Comparison of ENCODE assay signal across 8 cellular contexts in the genomic region with DNA sequence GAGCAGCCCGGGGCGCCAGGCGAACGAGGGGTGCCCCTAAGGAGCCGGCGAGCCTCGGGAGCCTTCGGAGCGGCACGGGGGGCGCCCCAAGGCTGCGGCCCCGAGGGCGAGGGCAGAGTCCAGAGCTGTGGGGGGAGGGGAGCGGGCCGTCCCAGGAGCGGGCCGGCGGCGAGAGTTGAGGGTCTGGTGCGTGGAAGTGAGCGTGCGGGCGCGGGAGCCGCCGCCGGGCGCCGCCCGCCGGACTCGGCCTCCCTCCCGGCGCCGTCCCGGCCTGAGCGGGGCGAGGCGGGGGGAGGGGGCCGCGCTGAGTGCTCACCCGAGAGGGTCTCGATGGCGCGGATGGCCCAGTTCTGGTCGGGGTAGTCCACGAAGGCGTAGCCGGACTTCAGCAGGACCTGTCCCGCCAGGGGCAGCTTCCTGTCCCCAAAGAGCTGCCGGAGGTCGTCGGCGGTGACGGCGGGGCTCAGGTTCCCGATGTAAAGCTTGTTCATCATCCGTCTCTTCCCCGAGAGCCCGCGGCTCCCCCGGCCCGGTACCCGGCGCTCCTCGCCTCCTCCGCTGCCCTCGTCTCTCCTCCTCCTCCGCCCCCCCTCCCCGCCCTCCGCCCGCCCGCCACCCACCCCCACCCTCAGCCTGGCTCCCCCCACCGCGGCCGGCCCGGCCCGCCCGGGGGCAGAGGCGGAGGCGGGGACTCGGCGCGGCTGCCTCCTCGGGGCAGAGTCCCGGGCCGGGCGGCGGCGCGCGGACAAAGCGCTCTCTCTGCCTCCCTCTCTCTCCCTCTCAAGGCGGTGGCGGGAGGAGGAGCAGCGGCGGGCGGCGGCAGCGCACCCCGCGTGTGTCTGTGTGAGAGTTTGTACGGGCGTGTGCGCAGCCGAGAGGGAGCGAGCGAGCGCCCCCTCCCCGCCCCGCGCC. TPM values are rescaled to one million over a fixed set of nuclear protein-coding genes. Genes with fewer than 3 reads are reported as not detected.
A peak's percentile ranks its signal among the peaks of the same experiment; 100 is the strongest.
DNase-seq lines count a peak whose midpoint lies in the region; ATAC-seq, FAIRE-seq and TF ChIP-seq lines count a peak whose summit lies in the region.

A gene (minus strand): TSS at position 576 of the 912 bp plus-strand sequence. CDS start 82 bp downstream, at position 494.

- H3K79me2 ChIP-seq in trophoblast cell (ENCODE audit: control insufficient read depth, insufficient read depth, low read length, poor library complexity), result peaks cover 29% of the 10 kb centered on the region

- peak within 1 kb of the TSS; percentile 94 to 99 for H3K27ac ChIP-seq in A549
- H3K27ac ChIP-seq in RWPE1, result peak within 1 kb of the TSS; percentile 95
- H3K27ac ChIP-seq in trophoblast cell (ENCODE audit: low read depth, low read length), result peak within 1 kb of the TSS; percentile 99

- no peak for TF ChIP-seq RAD21 in A549 (conservative IDR thresholded peaks at IDR 0.05 in 1 of 2, IDR thresholded peaks at IDR 0.05 in 1 of 2)

- H3K18ac ChIP-seq in trophoblast cell (ENCODE audit: low read length), result peak within 1 kb of the TSS; percentile 100

- peak within 1 kb of the TSS; percentile 97 for H4K12ac ChIP-seq in trophoblast cell (ENCODE audit: low read depth, low read length)

- TF ChIP-seq CTCF in A549 (IDR thresholded peaks at IDR 0.05) (no peak), RWPE1 (conservative IDR thresholded peaks at IDR 0.05; ENCODE audit: low read depth) (no peak)

- H3K27ac Mint-ChIP-seq in activated naive CD8-positive, alpha-beta T cell treated with anti-CD3 and anti-CD28 coated beads for 36 hours, result no peak within 1 kb of the TSS

- intact Hi-C loops in Right ventricle myocardium inferior (cut with DNase I), result loop anchor here (5.0 to 10.0 kb wide), 2 partner anchors 90 to 113 kb away; a partner anchor contains a TSS

- no peaks in the 10 kb centered on the region for H3K36me3 Mint-ChIP-seq in activated naive CD8-positive, alpha-beta T cell treated with anti-CD3 and anti-CD28 coated beads for 36 hours

- H2AFZ ChIP-seq in trophoblast cell (ENCODE audit: insufficient read depth, low read length, poor library complexity), result peak within 1 kb of the TSS; percentile 93

- WGBS in A549 (ENCODE audit: missing lambda C conversion rate), result no CpG with 5 or more reads among the region's 113 CpGs
- WGBS in trophoblast cell (ENCODE audit: extremely low coverage, insufficient coverage, insufficient read length), result no CpG with 5 or more reads among the region's 113 CpGs

- peak; percentile 63 for TF ChIP-seq POLR2A in A549 (IDR thresholded peaks at IDR 0.05; ENCODE audit: low read length)

- peaks cover 2% of the 10 kb centered on the region for H3K4me1 Mint-ChIP-seq in activated naive CD8-positive, alpha-beta T cell treated with anti-CD3 and anti-CD28 coated beads for 36 hours

- ATAC-seq in A549, result peak; percentile 75 to 80
- ATAC-seq in GM18502 (IDR thresholded peaks at IDR 0.05; ENCODE audit: poor library complexity, unreplicated experiment), result peak; percentile 76
- peak; percentile 76 for ATAC-seq in HG03280 (IDR thresholded peaks at IDR 0.05; ENCODE audit: unreplicated experiment)
- ATAC-seq in Right ventricle myocardium inferior, result peak; percentile 88

- peak within 1 kb of the TSS; percentile 98 for H2BK120ac ChIP-seq in trophoblast cell (ENCODE audit: insufficient read depth, low read length, poor library complexity)

- peak within 1 kb of the TSS; percentile 98 for H2BK5ac ChIP-seq in trophoblast cell (ENCODE audit: low read depth, low read length, poor library complexity)

- H3K4me3 Mint-ChIP-seq in activated naive CD8-positive, alpha-beta T cell treated with anti-CD3 and anti-CD28 coated beads for 36 hours, result peak within 1 kb of the TSS; percentile 77

- H3K9me3 ChIP-seq in A549, result no peaks in the 10 kb centered on the region
- no peaks in the 10 kb centered on the region for H3K9me3 ChIP-seq in trophoblast cell (ENCODE audit: insufficient read depth, low read depth, low read length)

- H3K79me1 ChIP-seq in trophoblast cell (ENCODE audit: low read length), result peaks cover 30% of the 10 kb centered on the region

- POLR2A ChIA-PET in A549 (lab: Yijun Ruan, JAX), result interaction anchor here (1.5 kb wide), 1 partner anchor 113 kb away, joined by 6 read pairs; a partner anchor contains a TSS
- POLR2A ChIA-PET in RWPE1 (lab: Yijun Ruan, JAX; ENCODE audit: low non-redundant PET), result interaction anchor here (0.6 kb wide), 1 partner anchor 674 kb away, joined by 3 read pairs; no protein-coding TSS in a partner anchor

- H3K4me1 ChIP-seq in A549 (peaks cover 25% of the 10 kb centered on the region), trophoblast cell (ENCODE audit: control insufficient read depth in 1 of 2, insufficient read depth in 2 of 2, low read length in 2 of 2) (peaks cover 4 to 6% of the 10 kb centered on the region in 2 experiments)

- no peak for FAIRE-seq in A549 (lab: Jason Lieb, UNC)

- H4K8ac ChIP-seq in trophoblast cell (ENCODE audit: low read depth, low read length), result peak within 1 kb of the TSS; percentile 95

- no peak for TF ChIP-seq EP300 in A549 (IDR thresholded peaks at IDR 0.05)

- peaks cover 87% of the 10 kb centered on the region for H3K27me3 Mint-ChIP-seq in activated naive CD8-positive, alpha-beta T cell treated with anti-CD3 and anti-CD28 coated beads for 36 hours

- peak within 1 kb of the TSS; percentile 99 for H3K4me2 ChIP-seq in A549
- H3K4me2 ChIP-seq in trophoblast cell (ENCODE audit: low read length), result peak within 1 kb of the TSS; percentile 88

- H3K23ac ChIP-seq in trophoblast cell (ENCODE audit: low read length), result no peak within 1 kb of the TSS

- DNase-seq in A549 (ENCODE audit: low read depth in 1 of 2, low spot score in 1 of 2) (peak; percentile 29 to 70), RWPE1 (ENCODE audit: low spot score) (peak; percentile 65), Right ventricle myocardium inferior (ENCODE audit: missing footprints) (peak; percentile 91), trophoblast cell (peak; percentile 70 to 85), hippocampal formation (lab: John Stamatoyannopoulos, UW) (no peak)
- peak; percentile 66 for DNase-seq in activated naive CD8-positive, alpha-beta T cell treated with anti-CD3 and anti-CD28 coated beads for 36 hours

- CTCF ChIA-PET in A549 (lab: Yijun Ruan, JAX), result no interaction called here
- CTCF ChIA-PET in RWPE1 (lab: Yijun Ruan, JAX), result interaction anchor here (0.5 kb wide), 1 partner anchor 163 kb away, joined by 3 read pairs; no protein-coding TSS in a partner anchor

- peak within 1 kb of the TSS; percentile 100 for H2AK5ac ChIP-seq in trophoblast cell (ENCODE audit: low read length)

- H2BK12ac ChIP-seq in trophoblast cell (ENCODE audit: low read length), result peak within 1 kb of the TSS; percentile 65

- peak within 1 kb of the TSS; percentile 96 for H3K9ac ChIP-seq in trophoblast cell (ENCODE audit: low read length)

- H3K36me3 ChIP-seq in trophoblast cell (ENCODE audit: control insufficient read depth in 1 of 2, insufficient read depth in 2 of 2, low read length in 2 of 2), result peaks cover 0 to 1% of the 10 kb centered on the region in 2 experiments

- peak within 1 kb of the TSS; percentile 100 for H3K4ac ChIP-seq in trophoblast cell (ENCODE audit: low read depth, low read length)

- peaks cover 2% of the 10 kb centered on the region for H3K9me3 Mint-ChIP-seq in activated naive CD8-positive, alpha-beta T cell treated with anti-CD3 and anti-CD28 coated beads for 36 hours

- H3K4me3 ChIP-seq in A549 (peak within 1 kb of the TSS; percentile 91), trophoblast cell (ENCODE audit: low read depth, low read length) (peak within 1 kb of the TSS; percentile 96)

- peak within 1 kb of the TSS; percentile 100 for H3K14ac ChIP-seq in trophoblast cell (ENCODE audit: low read length)

- no peaks in the 10 kb centered on the region for H3K27me3 ChIP-seq in trophoblast cell (ENCODE audit: insufficient read depth, low read length)

- peak within 1 kb of the TSS; percentile 100 for H4K91ac ChIP-seq in trophoblast cell (ENCODE audit: low read depth, low read length)

TF ChIP-seq in A549, 52 proteins besides CTCF, POLR2A, EP300 and RAD21:
- TF ChIP-seq FOXS1 (CRISPR knock-in tag; IDR thresholded peaks at IDR 0.05) (no peak), SMC3 (IDR thresholded peaks at IDR 0.05) (0 out of 3 replicates have a peak, but pooled peaks have one; percentile 7), JUN (IDR thresholded peaks at IDR 0.05) (0 out of 5 replicates have a peak, but pooled peaks of 1 of the 2 experiments have one; percentile 36), RCOR1 (IDR thresholded peaks at IDR 0.05; ENCODE audit: low read depth, low read length) (no peak), ZFP36 (IDR thresholded peaks at IDR 0.05; ENCODE audit: borderline replicate concordance, partially characterized antibody) (no peak)
TF ChIP-seq in A549: peak in this region for 2.

RNA-seq across cellular contexts. Expression of the gene that starts here (rescaled TPM):
- polyA plus RNA-seq in A549 (2011; rRNA removed) (2.2 and 4.6 TPM in 2 replicates), A549 (2017; fragmentation: RNase III; extraction: RNeasy Plus Mini Kit Qiagen cat#74134 plus additional on column Dnase treatment) (6.1 to 7.6 TPM (median 6.5 TPM) in 3 replicates)
- polyA plus RNA-seq in A549 (2012; cell fraction: cytosol; rRNA removed), result 0.62 and 1.0 TPM in 2 replicates
- 0.95 and 2.5 TPM in 2 replicates for polyA plus RNA-seq in A549 (2012; cell fraction: nucleus; rRNA removed)
- polyA minus RNA-seq in A549 (2011; rRNA and poly(A)+ RNA removed), result 4.7 and 6.8 TPM in 2 replicates
- total RNA-seq in activated naive CD8-positive, alpha-beta T cell treated with anti-CD3 and anti-CD28 coated beads for 36 hours, result under 1 TPM; 0.28 to 0.41 TPM
- 15.9 TPM for total RNA-seq in Right ventricle myocardium inferior
- polyA plus RNA-seq in trophoblast cell (2013), result 136 TPM in 2 replicates

Comparison
In these comparisons a context has a peak if more than half of its experiments do, and no peak if none do; other contexts are left out.
1. RNA of the gene that starts here (total RNA-seq): 15.9 TPM in Right ventricle myocardium inferior (single experiment); 0.28 to 0.41 TPM in activated naive CD8-positive, alpha-beta T cell treated with anti-CD3 and anti-CD28 coated beads for 36 hours; every median in the first group is over 10 times any median in the second.
2. Peak in DNase-seq in activated naive CD8-positive, alpha-beta T cell treated with anti-CD3 and anti-CD28 coated beads for 36 hours; RNA of the gene not detected or under 1 TPM.
3. DNase-seq: peak in A549 (2 of 2), RWPE1 (single experiment), Right ventricle myocardium inferior (single experiment) and trophoblast cell (2 of 2); none in hippocampal formation (0 of 2).
4. Peak in every context shown above with its lines, with median percentiles within 50 percentile points of each other: ATAC-seq and H3K27ac ChIP-seq.